13 cellular contexts compared by ENCODE assay signal in genomic region chr11:36311926-36312592, GRCh38. TPM values are rescaled to one million over a fixed set of nuclear protein-coding genes. Genes with fewer than 3 reads are reported as not detected.
DNase-seq lines count a peak whose midpoint lies in the region; ATAC-seq, FAIRE-seq and TF ChIP-seq lines count a peak whose summit lies in the region.
"Had no signal": no experiment of that assay in that cellular context is flagged by ENCODE, and none has a peak within 500 bp of the region (broad histone marks: within the 10 kb centered on the region; RNA-seq: fewer than 3 reads in every experiment).

No MANE protein-coding gene starts in this region.

- TF ChIP-seq POLR2A in K562 (conservative IDR thresholded peaks at IDR 0.05) (no peak), suprapubic skin (IDR thresholded peaks at IDR 0.05) (no peak)

- no peak for DNase-seq in natural killer cell treated with Interleukin-12 subunit alpha and Interleukin-12 subunit beta and Interleukin-15 and Interleukin-18, amount 100 ng/mL, for 72 hours (ENCODE audit: low spot score)
- DNase-seq in natural killer cell (no peak), NCI-H226 (peak; percentile 15), K562 (ENCODE audit: extremely low read depth in 1 of 4, low spot score in 3 of 4) (no peak), tibial artery (no peak), suprapubic skin (ENCODE audit: low spot score in 2 of 2) (no peak)
- DNase-seq: activated CD4-positive, alpha-beta T cell treated with anti-CD3 and anti-CD28 coated beads, Interleukin-2, amount 50 U/mL, for 1 hour; activated naive CD4-positive, alpha-beta T cell treated with Interleukin-2 at 50 U/mL for 16 hours; GDM1; naive thymus-derived CD8-positive, alpha-beta T cell had no signal

- H3K36me3 Mint-ChIP-seq in natural killer cell treated with Interleukin-12 subunit alpha and Interleukin-12 subunit beta and Interleukin-15 and Interleukin-18, amount 100 ng/mL, for 72 hours = no peaks in the 10 kb centered on the region
- no peaks in the 10 kb centered on the region for H3K36me3 Mint-ChIP-seq in natural killer cell
- H3K36me3 Mint-ChIP-seq: naive thymus-derived CD8-positive, alpha-beta T cell had no signal

- in situ Hi-C loops in K562 (cut with MboI) = no loop called here

- H3K27me3 ChIP-seq in K562 (ENCODE audit: control insufficient read depth in 2 of 2, insufficient read depth in 2 of 2, low read length in 2 of 2) (peaks cover 6% of the 10 kb centered on the region in 2 experiments; a peak in 1 of 5 replicates), tibial artery (peaks cover 0 to 4% of the 10 kb centered on the region in 2 donors), suprapubic skin (peaks cover 10% of the 10 kb centered on the region)

- H3K36me3 ChIP-seq in K562 (ENCODE audit: control insufficient read depth, insufficient read depth, low read length) (no peaks in the 10 kb centered on the region), tibial artery (no peaks in the 10 kb centered on the region), suprapubic skin (no peaks in the 10 kb centered on the region)

- H3K9me3 ChIP-seq in K562 (replicated peaks; ENCODE audit: control insufficient read depth, insufficient read depth, low read depth, low read length) (no peaks in the 10 kb centered on the region), tibial artery (no peaks in the 10 kb centered on the region), suprapubic skin (no peaks in the 10 kb centered on the region)

- H2AFZ ChIP-seq in K562 (ENCODE audit: low read depth, low read length) = no peak overlapping the region

- no peak for TF ChIP-seq RAD21 in K562 (CRISPR knock-in tag; conservative IDR thresholded peaks at IDR 0.05 in 1 of 2, IDR thresholded peaks at IDR 0.05 in 1 of 2)

- H3K4me3 Mint-ChIP-seq in natural killer cell treated with Interleukin-12 subunit alpha and Interleukin-12 subunit beta and Interleukin-15 and Interleukin-18, amount 100 ng/mL, for 72 hours = peak overlapping the region; percentile 20
- H3K4me3 Mint-ChIP-seq in natural killer cell = no peak overlapping the region
- H3K4me3 Mint-ChIP-seq: naive thymus-derived CD8-positive, alpha-beta T cell had no signal

- 0% methylated on average over 4 of the region's 4 CpGs for WGBS in K562 (ENCODE audit: insufficient coverage, low coverage, missing lambda C conversion rate)
- WGBS in suprapubic skin = 88% methylated on average over 4 of the region's 4 CpGs

- TF ChIP-seq EP300 in K562 (IDR thresholded peaks at IDR 0.05; ENCODE audit: low read length) (no peak), suprapubic skin (IDR thresholded peaks at IDR 0.05) (no peak)

- CTCF ChIA-PET in K562 (lab: Yijun Ruan, JAX; ENCODE audit: low intra/inter-chr PET ratio) = no interaction called here

- POLR2A ChIA-PET in K562 (lab: Yijun Ruan, JAX) = interaction anchor here (0.6 to 1.4 kb wide), 2 partner anchors 42 to 166 kb away, joined by 3 read pairs; no protein-coding TSS in a partner anchor

- H4K20me1 ChIP-seq in K562 (replicated peaks; ENCODE audit: control insufficient read depth, insufficient read depth, low read length) = no peaks in the 10 kb centered on the region

- peak overlapping the region in 1 of 2 donors; percentile 79 for H3K27ac Mint-ChIP-seq in natural killer cell treated with Interleukin-12 subunit alpha and Interleukin-12 subunit beta and Interleukin-15 and Interleukin-18, amount 100 ng/mL, for 72 hours
- H3K27ac Mint-ChIP-seq in natural killer cell = no peak overlapping the region
- H3K27ac Mint-ChIP-seq: naive thymus-derived CD8-positive, alpha-beta T cell had no signal

- intact Hi-C loops in natural killer cell (cut with micrococcal nuclease) = no loop called here
- intact Hi-C loops in K562 (cut with micrococcal nuclease) = no loop called here
- intact Hi-C loops in tibial artery (cut with DNase I; ENCODE audit: low total_unique reads) = no loop called here

- no peak for FAIRE-seq in K562 (lab: Jason Lieb, UNC)

- ATAC-seq in natural killer cell treated with Interleukin-12 subunit alpha and Interleukin-12 subunit beta and Interleukin-15 and Interleukin-18, amount 100 ng/mL, for 72 hours = peak; percentile 26 to 52
- ATAC-seq in natural killer cell (no peak), K562 (no peak), GM21786 (IDR thresholded peaks at IDR 0.05; ENCODE audit: unreplicated experiment) (no peak), HG03045 (IDR thresholded peaks at IDR 0.05; ENCODE audit: unreplicated experiment) (no peak)
- ATAC-seq: naive thymus-derived CD8-positive, alpha-beta T cell; SK-N-SH treated with all-trans-retinoic acid at 6 μM for 48 hours had no signal

- no peak overlapping the region for H3K9ac ChIP-seq in K562 (ENCODE audit: insufficient read depth in 1 of 2, low read depth in 2 of 2, low read length in 2 of 2)

- no peaks in the 10 kb centered on the region for H3K9me1 ChIP-seq in K562 (ENCODE audit: control insufficient read depth, insufficient read depth, low read length)

- H3K27ac ChIP-seq in K562 (ENCODE audit: extremely low read depth, low read depth, low read length) = no peak overlapping the region
- H3K27ac ChIP-seq in tibial artery = no peak overlapping the region
- no peak overlapping the region for H3K27ac ChIP-seq in suprapubic skin

- peaks cover 33 to 35% of the 10 kb centered on the region in 2 donors for H3K4me1 Mint-ChIP-seq in natural killer cell treated with Interleukin-12 subunit alpha and Interleukin-12 subunit beta and Interleukin-15 and Interleukin-18, amount 100 ng/mL, for 72 hours (ENCODE audit: low read depth in 2 of 2)
- H3K4me1 Mint-ChIP-seq in natural killer cell = peaks cover 10 to 11% of the 10 kb centered on the region in 2 donors

- no peak overlapping the region for H3K4me3 ChIP-seq in K562
- H3K4me3 ChIP-seq in tibial artery = no peak overlapping the region
- H3K4me3 ChIP-seq in suprapubic skin = no peak overlapping the region

- TF ChIP-seq CTCF in natural killer cell (IDR thresholded peaks at IDR 0.05) (no peak), K562 (IDR thresholded peaks at IDR 0.05 in 2 of 3, conservative IDR thresholded peaks at IDR 0.05 in 1 of 3; ENCODE audit: insufficient read depth in 2 of 3, low read depth in 1 of 3, low read length in 3 of 3) (no peak), tibial artery (IDR thresholded peaks at IDR 0.05) (no peak), suprapubic skin (IDR thresholded peaks at IDR 0.05) (no peak)

- no peaks in the 10 kb centered on the region for H3K9me3 Mint-ChIP-seq in natural killer cell treated with Interleukin-12 subunit alpha and Interleukin-12 subunit beta and Interleukin-15 and Interleukin-18, amount 100 ng/mL, for 72 hours
- no peaks in the 10 kb centered on the region for H3K9me3 Mint-ChIP-seq in natural killer cell

- no peak overlapping the region for H3K4me2 ChIP-seq in K562 (ENCODE audit: insufficient read depth, low read length)

- BruUV-seq in K562 (replicated peaks; lab: Mats Ljungman, UMichigan) = no TSS peak

- no peaks in the 10 kb centered on the region for H3K79me2 ChIP-seq in K562 (ENCODE audit: control insufficient read depth, insufficient read depth, low read length)

- H3K27me3 Mint-ChIP-seq in natural killer cell treated with Interleukin-12 subunit alpha and Interleukin-12 subunit beta and Interleukin-15 and Interleukin-18, amount 100 ng/mL, for 72 hours = peaks cover 0 to 4% of the 10 kb centered on the region in 2 donors
- peaks cover 23 to 46% of the 10 kb centered on the region in 2 donors for H3K27me3 Mint-ChIP-seq in natural killer cell (ENCODE audit: low read depth in 2 of 2)

- H3K4me1 ChIP-seq in K562 (replicated peaks in 1 of 2; ENCODE audit: control insufficient read depth in 2 of 2, insufficient read depth in 2 of 2, low read length in 2 of 2) (no peaks in the 10 kb centered on the region), tibial artery (peaks cover 0 to 13% (median 2%) of the 10 kb centered on the region in 4 donors), suprapubic skin (no peaks in the 10 kb centered on the region)

RNA-seq across cellular contexts. Expression of gene PRR5L, which starts 16.0 kb away (rescaled TPM):
- 100 to 1,000 TPM; 172 to 533 TPM for total RNA-seq in natural killer cell treated with Interleukin-12 subunit alpha and Interleukin-12 subunit beta and Interleukin-15 and Interleukin-18, amount 100 ng/mL, for 72 hours
- total RNA-seq in natural killer cell = 100 to 1,000 TPM; 128 to 367 (median 303) TPM
- 0.37 and 0.74 TPM in 2 replicates for total RNA-seq in K562 (2011; cell fraction: chromatin; rRNA removed; ENCODE audit: low replicate concordance)
- 0.50 and 0.66 TPM in 2 replicates for total RNA-seq in K562 (2011; cell fraction: nucleolus; rRNA removed)
- 0.22 and 1.3 TPM in 2 replicates for total RNA-seq in K562 (2011; cell fraction: nucleoplasm; rRNA removed)
- 0.53 TPM in 1 of 2 replicates, not detected in the other for total RNA-seq in K562 (2014; rRNA removed)
- total RNA-seq in K562 (2014; rRNA removed; fragmentation: Illumina TruSeq; extraction: Trizol) = 0.16 and 0.29 TPM in 2 replicates
- 0.11 TPM in 1 of 2 replicates, not detected in the other for total RNA-seq in K562 (2015; rRNA removed; fragmentation: Illumina TruSeq; extraction: Trizol)
- total RNA-seq in K562 (2021) = 0.07 and 0.60 TPM in 2 replicates
- 0.15 and 0.36 TPM in 2 replicates for polyA plus RNA-seq in K562 (2011; rRNA removed)
- polyA plus RNA-seq in K562 (2011; cell fraction: cytosol; rRNA removed) = 0.09 and 0.15 TPM in 2 replicates
- 0.20 and 0.63 TPM in 2 replicates for polyA plus RNA-seq in K562 (2011; cell fraction: nucleus; rRNA removed)
- 0.30 and 0.79 TPM in 2 replicates for polyA plus RNA-seq in K562 (2012)
- 0.39 and 0.40 TPM in 2 replicates for polyA plus RNA-seq in K562 (2014; fragmentation: Illumina TruSeq; extraction: Trizol)
- polyA plus RNA-seq in K562 (2014; fragmentation: Nextera tagmentation; extraction: Ambion mirVana) = under 1 TPM in 1 of 2 experiments, not detected in 1; 0.25 TPM
- 0.50 and 2.5 TPM in 2 replicates for polyA plus RNA-seq in K562 (2014; rRNA removed)
- 0.18 and 0.33 TPM in 2 replicates for polyA minus RNA-seq in K562 (2011; rRNA and poly(A)+ RNA removed)
- polyA minus RNA-seq in K562 (2011; cell fraction: cytosol; rRNA and poly(A)+ RNA removed) = not detected in 2 replicates
- polyA minus RNA-seq in K562 (2011; cell fraction: nucleus; rRNA and poly(A)+ RNA removed) = 0.11 and 0.81 TPM in 2 replicates
- 10 to 100 TPM in 1 of 4 donors, 1 to 10 TPM in 3; 2.2 to 10.9 (median 3.5) TPM for total RNA-seq in suprapubic skin

RNA-seq across cellular contexts. Expression of gene COMMD9, which starts 22.8 kb away (rescaled TPM):
- total RNA-seq in natural killer cell treated with Interleukin-12 subunit alpha and Interleukin-12 subunit beta and Interleukin-15 and Interleukin-18, amount 100 ng/mL, for 72 hours = 10 to 100 TPM; 49.1 to 54.8 TPM
- total RNA-seq in natural killer cell = 10 to 100 TPM; 64.6 to 79.1 (median 74.0) TPM
- total RNA-seq in K562 (2011; cell fraction: chromatin; rRNA removed; ENCODE audit: low replicate concordance) = 7.3 and 10.3 TPM in 2 replicates
- total RNA-seq in K562 (2011; cell fraction: nucleolus; rRNA removed) = 7.8 and 7.9 TPM in 2 replicates
- 10.5 and 13.7 TPM in 2 replicates for total RNA-seq in K562 (2011; cell fraction: nucleoplasm; rRNA removed)
- 32.2 and 33.1 TPM in 2 replicates for total RNA-seq in K562 (2014; rRNA removed)
- 27.3 and 29.6 TPM in 2 replicates for total RNA-seq in K562 (2014; rRNA removed; fragmentation: Illumina TruSeq; extraction: Trizol)
- total RNA-seq in K562 (2015; rRNA removed; fragmentation: Illumina TruSeq; extraction: Trizol) = 38.9 and 40.0 TPM in 2 replicates
- total RNA-seq in K562 (2021) = 49.5 and 52.3 TPM in 2 replicates
- polyA plus RNA-seq in K562 (2011; rRNA removed) = 41.8 and 46.5 TPM in 2 replicates
- polyA plus RNA-seq in K562 (2011; cell fraction: cytosol; rRNA removed) = 40.7 and 66.0 TPM in 2 replicates
- 30.8 and 37.3 TPM in 2 replicates for polyA plus RNA-seq in K562 (2011; cell fraction: nucleus; rRNA removed)
- polyA plus RNA-seq in K562 (2012) = 31.3 and 34.4 TPM in 2 replicates
- polyA plus RNA-seq in K562 (2014; fragmentation: Illumina TruSeq; extraction: Trizol) = 40.6 and 58.6 TPM in 2 replicates
- 100 to 1,000 TPM; 115 to 121 TPM for polyA plus RNA-seq in K562 (2014; fragmentation: Nextera tagmentation; extraction: Ambion mirVana)
- polyA plus RNA-seq in K562 (2014; rRNA removed) = 48.0 and 54.6 TPM in 2 replicates
- 24.1 and 28.4 TPM in 2 replicates for polyA minus RNA-seq in K562 (2011; rRNA and poly(A)+ RNA removed)
- polyA minus RNA-seq in K562 (2011; cell fraction: cytosol; rRNA and poly(A)+ RNA removed) = 15.6 and 19.9 TPM in 2 replicates
- 4.7 and 6.4 TPM in 2 replicates for polyA minus RNA-seq in K562 (2011; cell fraction: nucleus; rRNA and poly(A)+ RNA removed)
- total RNA-seq in suprapubic skin = 10 to 100 TPM; 40.1 to 55.0 (median 46.6) TPM

Comparison
In these comparisons a context has a peak if more than half of its experiments do, and no peak if none do; other contexts are left out.
1. ATAC-seq: peak in natural killer cell treated with Interleukin-12 subunit alpha and Interleukin-12 subunit beta and Interleukin-15 and Interleukin-18, amount 100 ng/mL, for 72 hours (2 of 2); none in natural killer cell (0 of 3), K562 (single experiment), GM21786 (single experiment) and HG03045 (single experiment).
2. RNA of gene PRR5L, which starts 16.0 kb away (total RNA-seq): 172 to 533 TPM in natural killer cell treated with Interleukin-12 subunit alpha and Interleukin-12 subunit beta and Interleukin-15 and Interleukin-18, amount 100 ng/mL, for 72 hours and 128 to 367 TPM in natural killer cell; 2.2 to 10.9 TPM in suprapubic skin and 0.07 to 1.3 TPM in K562; every median in the first group is over 10 times any median in the second.